In genomic region chr15:89177633-89178306, GRCh38 we compare ENCODE assay signal across 8 cellular contexts. TPM values are rescaled to one million over a fixed set of nuclear protein-coding genes. Genes with fewer than 3 reads are reported as not detected.
DNase-seq lines count a peak whose midpoint lies in the region; ATAC-seq and TF ChIP-seq lines count a peak whose summit lies in the region.

No MANE protein-coding gene starts in this region.

- peak overlapping the region in 2 of 3 experiments; percentile 69 to 83 for H3K27ac Mint-ChIP-seq in nephron
- peak overlapping the region; percentile 24 to 61 for H3K27ac Mint-ChIP-seq in stimulated activated naive CD8-positive, alpha-beta T cell treated with anti-CD3 and anti-CD28 coated beads, Interleukin-15, amount 100 ng/mL, for 72 hours

- peaks cover 13% of the 10 kb centered on the region for H3K4me1 Mint-ChIP-seq in nephron
- peaks cover 48% of the 10 kb centered on the region for H3K4me1 Mint-ChIP-seq in stimulated activated naive CD8-positive, alpha-beta T cell treated with anti-CD3 and anti-CD28 coated beads, Interleukin-15, amount 100 ng/mL, for 72 hours

- no peaks in the 10 kb centered on the region for H3K9me3 Mint-ChIP-seq in nephron
- no peaks in the 10 kb centered on the region for H3K9me3 Mint-ChIP-seq in stimulated activated naive CD8-positive, alpha-beta T cell treated with anti-CD3 and anti-CD28 coated beads, Interleukin-15, amount 100 ng/mL, for 72 hours

- peaks cover 14% of the 10 kb centered on the region for H3K36me3 Mint-ChIP-seq in nephron (ENCODE audit: low read depth)

- peak; percentile 46 for ATAC-seq in esophagus mucosa
- peak; percentile 26 for ATAC-seq in stimulated activated naive CD8-positive, alpha-beta T cell treated with anti-CD3 and anti-CD28 coated beads, Interleukin-15, amount 100 ng/mL, for 72 hours

- no peak overlapping the region for H3K4me3 Mint-ChIP-seq in nephron
- H3K4me3 Mint-ChIP-seq in stimulated activated naive CD8-positive, alpha-beta T cell treated with anti-CD3 and anti-CD28 coated beads, Interleukin-15, amount 100 ng/mL, for 72 hours: no peak overlapping the region

- no peaks in the 10 kb centered on the region for H3K27me3 Mint-ChIP-seq in nephron (ENCODE audit: low read depth)
- no peaks in the 10 kb centered on the region for H3K27me3 Mint-ChIP-seq in stimulated activated naive CD8-positive, alpha-beta T cell treated with anti-CD3 and anti-CD28 coated beads, Interleukin-15, amount 100 ng/mL, for 72 hours

- peak in 10 of 14 donors; percentile 17 to 66 (median 38) for DNase-seq in C1 segment of cervical spinal cord (lab: John Stamatoyannopoulos, UW)
- peak; percentile 52 for DNase-seq in HCEC 1CT
- DNase-seq in OCI-M1 (lab: John Stamatoyannopoulos, UW): peak; percentile 44
- peak; percentile 40 for DNase-seq in activated T-cell treated with anti-CD3 and anti-CD28 coated beads, Interleukin-2, amount 50 U/mL, for 1 hour
- DNase-seq in stimulated activated naive CD8-positive, alpha-beta T cell treated with anti-CD3 and anti-CD28 coated beads, Interleukin-15, amount 100 ng/mL, for 72 hours: peak; percentile 56 to 74
- DNase-seq in DMS153 (lab: John Stamatoyannopoulos, UW): no peak

- TF ChIP-seq CTCF in nephron (IDR thresholded peaks at IDR 0.05; ENCODE audit: unreplicated experiment in 3 of 3): peak; percentile 81 to 85 (median 82)

RNA-seq across cellular contexts. Expression of gene RLBP1, which starts 43.6 kb away (rescaled TPM):
- total RNA-seq in esophagus mucosa: not detected
